In genomic region chr4:175971393-175972179, GRCh38 we compare ENCODE assay signal across 21 cellular contexts.
DNase-seq lines count a peak whose midpoint lies in the region; ATAC-seq lines count a peak whose summit lies in the region.
"Had no signal": no experiment of that assay in that cellular context is flagged by ENCODE, and none has a peak within 500 bp of the region (broad histone marks: within the 10 kb centered on the region; RNA-seq: fewer than 3 reads in every experiment).

No MANE protein-coding gene starts in this region.

- H3K36me3 ChIP-seq in muscle layer of colon (ENCODE audit: insufficient read depth, low read length): no peaks in the 10 kb centered on the region
- H3K36me3 ChIP-seq: breast epithelium, right atrium auricular region had no signal

- no peak for ATAC-seq in GM18870 (IDR thresholded peaks at IDR 0.05; ENCODE audit: unreplicated experiment)
- no peak for ATAC-seq in T-cell (replicated peaks in 1 of 4)
- ATAC-seq in HG02571 (IDR thresholded peaks at IDR 0.05; ENCODE audit: unreplicated experiment): no peak
- ATAC-seq: activated CD4-positive, alpha-beta T cell treated with anti-CD3 and anti-CD28 coated beads for 36 hours; CD8-positive, alpha-beta T cell; left ventricle myocardium superior; naive thymus-derived CD4-positive, alpha-beta T cell; Right ventricle myocardium inferior; T-helper 17 cell had no signal

- peak overlapping the region in 1 of 2 donors; percentile 52 for H3K4me3 ChIP-seq in muscle layer of colon (ENCODE audit: low read depth in 1 of 2, low read length in 2 of 2)
- H3K4me3 ChIP-seq: right atrium auricular region had no signal

- no peaks in the 10 kb centered on the region for H3K9me3 ChIP-seq in muscle layer of colon (ENCODE audit: low read length)

- no peaks in the 10 kb centered on the region for H3K4me1 Mint-ChIP-seq in T-cell
- H3K4me1 Mint-ChIP-seq: activated CD4-positive, alpha-beta T cell treated with anti-CD3 and anti-CD28 coated beads for 36 hours; naive thymus-derived CD4-positive, alpha-beta T cell; T-helper 17 cell had no signal

- POLR2A ChIA-PET in T-cell (lab: Charles Lee): no interaction called here

- no peak overlapping the region for H3K4me3 Mint-ChIP-seq in T-cell
- H3K4me3 Mint-ChIP-seq: activated CD4-positive, alpha-beta T cell treated with anti-CD3 and anti-CD28 coated beads for 36 hours; CD8-positive, alpha-beta T cell; naive thymus-derived CD4-positive, alpha-beta T cell; T-helper 17 cell had no signal

- peak; percentile 8 for DNase-seq in NCI-H748 (lab: John Stamatoyannopoulos, UW; ENCODE audit: unreplicated experiment)
- DNase-seq in NCI-H748 treated with DMSO at 0.1 percent for 48 hours (lab: John Stamatoyannopoulos, UW): no peak
- no peak for DNase-seq in NCI-H1694 treated with DMSO at 0.1 percent for 48 hours (lab: John Stamatoyannopoulos, UW)
- no peak for DNase-seq in T-cell
- DNase-seq: activated CD4-positive, alpha-beta T cell treated with anti-CD3 and anti-CD28 coated beads for 36 hours; activated CD8-positive, alpha-beta memory T cell treated with anti-CD3 and anti-CD28 coated beads, Interleukin-2, amount 50 U/mL, for 48 hours; activated naive CD4-positive, alpha-beta T cell treated with Interleukin-2 at 50 U/mL for 16 hours; CD8-positive, alpha-beta T cell; DND-41; effector CD4-positive, alpha-beta T cell; left ventricle myocardium superior; naive thymus-derived CD4-positive, alpha-beta T cell; NCI-H2029 treated with DMSO at 0.1 percent for 48 hours; T-helper 17 cell had no signal

- H3K27me3 ChIP-seq in muscle layer of colon (ENCODE audit: control insufficient read depth in 1 of 2, insufficient read depth in 2 of 2, low read length in 2 of 2): no peaks in the 10 kb centered on the region
- H3K27me3 ChIP-seq: breast epithelium, right atrium auricular region had no signal

- H3K27me3 Mint-ChIP-seq in T-cell: peaks cover 0 to 13% of the 10 kb centered on the region in 2 donors

- no peaks in the 10 kb centered on the region for H3K36me3 Mint-ChIP-seq in T-cell
- H3K36me3 Mint-ChIP-seq: CD8-positive, alpha-beta T cell; naive thymus-derived CD4-positive, alpha-beta T cell had no signal

- CTCF ChIA-PET in T-cell (lab: Charles Lee): interaction anchor here in 1 of 2 donors (0.6 kb wide), 1 partner anchor 407 kb away, joined by 3 read pairs; no protein-coding TSS in a partner anchor

- H3K9me3 Mint-ChIP-seq in T-cell: peaks cover 2 to 12% (median 3%) of the 10 kb centered on the region in 3 donors
- H3K9me3 Mint-ChIP-seq: CD8-positive, alpha-beta T cell had no signal

- H3K4me1 ChIP-seq in muscle layer of colon (ENCODE audit: insufficient read depth, low read length): peaks cover 23% of the 10 kb centered on the region
- H3K4me1 ChIP-seq: breast epithelium, right atrium auricular region had no signal

- H3K27ac Mint-ChIP-seq in T-cell: no peak overlapping the region
- H3K27ac Mint-ChIP-seq: activated CD4-positive, alpha-beta T cell treated with anti-CD3 and anti-CD28 coated beads for 36 hours; CD8-positive, alpha-beta T cell; naive thymus-derived CD4-positive, alpha-beta T cell; T-helper 17 cell had no signal

- H3K9ac ChIP-seq in muscle layer of colon (ENCODE audit: low read length): peak overlapping the region; percentile 54

- H3K27ac ChIP-seq in cingulate gyrus (ENCODE audit: low read depth, low read length) (peak overlapping the region; percentile 39), muscle layer of colon (ENCODE audit: low read depth, low read length) (peak overlapping the region; percentile 80)
- H3K27ac ChIP-seq: breast epithelium, right atrium auricular region had no signal
